10 cellular contexts compared by ENCODE assay signal in genomic region chr17:78558181-78558850, GRCh38. TPM values are rescaled to one million over a fixed set of nuclear protein-coding genes. Genes with fewer than 3 reads are reported as not detected.
DNase-seq lines count a peak whose midpoint lies in the region; ATAC-seq, FAIRE-seq and TF ChIP-seq lines count a peak whose summit lies in the region.
"Had no signal": no experiment of that assay in that cellular context is flagged by ENCODE, and none has a peak within 500 bp of the region (broad histone marks: within the 10 kb centered on the region; RNA-seq: fewer than 3 reads in every experiment).

No MANE protein-coding gene starts in this region.

- H3K4me3 ChIP-seq in pancreas = no peak overlapping the region
- H3K4me3 ChIP-seq: cardiac muscle cell, HAP-1 had no signal

- intact Hi-C loops in activated CD8-positive, alpha-beta T cell treated with anti-CD3 and anti-CD28 coated beads for 36 hours (cut with micrococcal nuclease) = no loop called here
- intact Hi-C loops in pancreas (cut with DNase I) = no loop called here

- H3K9me3 Mint-ChIP-seq in HFFc6 = no peaks in the 10 kb centered on the region
- H3K9me3 Mint-ChIP-seq in activated CD8-positive, alpha-beta T cell treated with anti-CD3 and anti-CD28 coated beads for 36 hours = no peaks in the 10 kb centered on the region
- H3K9me3 Mint-ChIP-seq in type B pancreatic cell = no peaks in the 10 kb centered on the region

- no peaks in the 10 kb centered on the region for H3K36me3 ChIP-seq in pancreas
- H3K36me3 ChIP-seq: cardiac muscle cell, HAP-1 had no signal

- no peak for FAIRE-seq in pancreas (lab: Jason Lieb, UNC)

- H3K4me3 Mint-ChIP-seq in HFFc6 (no peak overlapping the region), type B pancreatic cell (no peak overlapping the region)
- no peak overlapping the region for H3K4me3 Mint-ChIP-seq in activated CD8-positive, alpha-beta T cell treated with anti-CD3 and anti-CD28 coated beads for 36 hours

- H3K27me3 Mint-ChIP-seq in HFFc6 (ENCODE audit: insufficient read depth) (peaks cover 11% of the 10 kb centered on the region), type B pancreatic cell (peaks cover 4% of the 10 kb centered on the region)
- no peaks in the 10 kb centered on the region for H3K27me3 Mint-ChIP-seq in activated CD8-positive, alpha-beta T cell treated with anti-CD3 and anti-CD28 coated beads for 36 hours

- DNase-seq in COLO829 (ENCODE audit: low spot score) (peak; percentile 50), HFFc6 (peak; percentile 39), hepatic stellate cell (ENCODE audit: low spot score) (peak; percentile 61), type B pancreatic cell (ENCODE audit: extremely low spot score, unreplicated experiment) (no peak), pancreas (no peak)
- DNase-seq in activated CD8-positive, alpha-beta T cell treated with anti-CD3 and anti-CD28 coated beads for 36 hours = peak; percentile 28
- DNase-seq: NCI-H187 had no signal

- TF ChIP-seq CTCF in HFFc6 (IDR thresholded peaks at IDR 0.05) = no peak
- no peak for TF ChIP-seq CTCF in activated CD8-positive, alpha-beta T cell treated with anti-CD3 and anti-CD28 coated beads for 36 hours (IDR thresholded peaks at IDR 0.05)
- TF ChIP-seq CTCF in type B pancreatic cell (conservative IDR thresholded peaks at IDR 0.05) = no peak
- TF ChIP-seq CTCF in pancreas (IDR thresholded peaks at IDR 0.05) = no peak

- POLR2A ChIA-PET in activated CD8-positive, alpha-beta T cell treated with anti-CD3 and anti-CD28 coated beads for 36 hours (lab: Charles Lee) = no interaction called here

- 70 to 71% methylated on average over 10 of the region's 10 CpGs for WGBS in pancreas, 2 donors

- H3K36me3 Mint-ChIP-seq in HFFc6 (ENCODE audit: low read depth) (no peaks in the 10 kb centered on the region), type B pancreatic cell (no peaks in the 10 kb centered on the region)
- H3K36me3 Mint-ChIP-seq in activated CD8-positive, alpha-beta T cell treated with anti-CD3 and anti-CD28 coated beads for 36 hours (ENCODE audit: low read depth) = no peaks in the 10 kb centered on the region

- H3K27ac Mint-ChIP-seq in HFFc6 = no peak overlapping the region
- no peak overlapping the region for H3K27ac Mint-ChIP-seq in activated CD8-positive, alpha-beta T cell treated with anti-CD3 and anti-CD28 coated beads for 36 hours
- H3K27ac Mint-ChIP-seq in type B pancreatic cell = no peak overlapping the region

- CTCF ChIA-PET in activated CD8-positive, alpha-beta T cell treated with anti-CD3 and anti-CD28 coated beads for 36 hours (lab: Charles Lee) = no interaction called here

- H3K27ac ChIP-seq in pancreas = no peak overlapping the region
- H3K27ac ChIP-seq: cardiac muscle cell had no signal

- H3K4me1 ChIP-seq in pancreas = no peaks in the 10 kb centered on the region
- H3K4me1 ChIP-seq: HAP-1 had no signal

- no peaks in the 10 kb centered on the region for H3K9me3 ChIP-seq in pancreas
- H3K9me3 ChIP-seq: HAP-1 had no signal

- H3K4me1 Mint-ChIP-seq in HFFc6 (ENCODE audit: low read depth) = 0 out of 2 replicates have a peak, but pooled peaks cover 8% of the 10 kb centered on the region
- no peaks in the 10 kb centered on the region for H3K4me1 Mint-ChIP-seq in activated CD8-positive, alpha-beta T cell treated with anti-CD3 and anti-CD28 coated beads for 36 hours (ENCODE audit: low read depth)
- H3K4me1 Mint-ChIP-seq in type B pancreatic cell (ENCODE audit: unreplicated experiment) = no peaks in the 10 kb centered on the region

- ATAC-seq in activated CD8-positive, alpha-beta T cell treated with anti-CD3 and anti-CD28 coated beads for 36 hours = peak; percentile 27
- ATAC-seq in HG03135 (IDR thresholded peaks at IDR 0.05; ENCODE audit: unreplicated experiment) (no peak), pancreas (no peak)

- no peaks in the 10 kb centered on the region for H3K27me3 ChIP-seq in pancreas
- H3K27me3 ChIP-seq: cardiac muscle cell had no signal

RNA-seq across cellular contexts. Expression of gene DNAH17, which starts 18.9 kb away (rescaled TPM):
- total RNA-seq in HFFc6 (2021; fragmentation: NEBNext Ultra II Directional; extraction: Animal tissue kit (Norgen Biotek cat#: 25700)) = not detected
- total RNA-seq in activated CD8-positive, alpha-beta T cell treated with anti-CD3 and anti-CD28 coated beads for 36 hours = under 1 TPM; 0.41 to 0.45 TPM
- total RNA-seq in type B pancreatic cell (ENCODE audit: low replicate concordance) (0.07 and 0.33 TPM in 2 replicates), pancreas (under 1 TPM in 1 of 6 donors, not detected in 5; 0.03 TPM)
- under 1 TPM; 0.02 to 0.08 TPM for polyA plus RNA-seq in pancreas
- total RNA-seq: cardiac muscle cell had no signal

Comparison
In these comparisons a context has a peak if more than half of its experiments do, and no peak if none do; other contexts are left out.
1. DNase-seq: peak in COLO829 (single experiment), HFFc6 (single experiment), activated CD8-positive, alpha-beta T cell treated with anti-CD3 and anti-CD28 coated beads for 36 hours (single experiment) and hepatic stellate cell (single experiment); none in type B pancreatic cell (single experiment) and pancreas (0 of 6).